Comparison of ENCODE assay signal across 21 cellular contexts in the genomic region with DNA sequence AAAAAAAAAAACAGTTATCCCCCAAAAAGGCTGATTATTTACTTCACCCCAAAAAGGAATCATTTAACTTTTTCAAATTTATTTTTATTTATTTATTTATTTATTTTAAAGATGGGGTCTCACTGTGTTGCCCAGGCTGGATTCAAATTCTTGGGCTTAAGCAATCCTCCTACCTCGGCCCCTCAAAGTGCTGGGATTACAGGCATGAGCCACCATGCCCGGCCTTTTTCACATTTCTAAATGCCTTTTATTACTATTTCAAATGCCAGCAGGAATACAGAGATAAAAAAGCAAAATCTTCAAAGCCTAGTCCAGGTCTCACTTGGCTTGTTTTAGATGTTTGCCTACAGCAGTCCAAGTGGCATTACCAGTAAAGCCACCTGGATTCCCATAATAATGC.
DNase-seq lines count a peak whose midpoint lies in the region; ATAC-seq, FAIRE-seq and TF ChIP-seq lines count a peak whose summit lies in the region.
"Had no signal": no experiment of that assay in that cellular context is flagged by ENCODE, and none has a peak within 500 bp of the region (broad histone marks: within the 10 kb centered on the region; RNA-seq: fewer than 3 reads in every experiment).

No MANE protein-coding gene starts in this region.

- H3K4me3 ChIP-seq in psoas muscle, result no peak overlapping the region
- no peak overlapping the region for H3K4me3 ChIP-seq in skeletal muscle tissue (ENCODE audit: low read length in 3 of 3)
- H3K4me3 ChIP-seq in stomach, result no peak overlapping the region
- H3K4me3 ChIP-seq: BLaER1, GM23248 had no signal

- no peak overlapping the region for H3K9ac ChIP-seq in skeletal muscle tissue (ENCODE audit: low read depth in 1 of 3, low read length in 3 of 3)
- H3K9ac ChIP-seq: BLaER1, GM23248 had no signal

- H3K4me1 ChIP-seq in psoas muscle, result peaks cover 27% of the 10 kb centered on the region
- H3K4me1 ChIP-seq in skeletal muscle tissue (ENCODE audit: control insufficient read depth in 3 of 3, insufficient read depth in 3 of 3, low read length in 3 of 3), result peaks cover 16 to 26% (median 25%) of the 10 kb centered on the region in 3 donors
- peaks cover 0 to 34% (median 4%) of the 10 kb centered on the region in 4 donors for H3K4me1 ChIP-seq in stomach
- H3K4me1 ChIP-seq: Caco-2 had no signal

- no peaks in the 10 kb centered on the region for H3K27me3 ChIP-seq in psoas muscle (ENCODE audit: insufficient read depth in 3 of 3, low read length in 2 of 3)
- H3K27me3 ChIP-seq in skeletal muscle tissue (ENCODE audit: control insufficient read depth in 3 of 3, insufficient read depth in 3 of 3, low read length in 3 of 3), result no peaks in the 10 kb centered on the region
- no peaks in the 10 kb centered on the region for H3K27me3 ChIP-seq in stomach
- H3K27me3 ChIP-seq: BLaER1 had no signal

- H3K9me3 ChIP-seq in psoas muscle (no peaks in the 10 kb centered on the region), skeletal muscle tissue (ENCODE audit: control insufficient read depth in 3 of 3, low read length in 3 of 3) (no peaks in the 10 kb centered on the region), stomach (no peaks in the 10 kb centered on the region)
- H3K9me3 ChIP-seq: BLaER1, Caco-2 had no signal

- intact Hi-C loops in psoas muscle (cut with DNase I) (no loop called here), stomach (cut with DNase I; ENCODE audit: low total_unique reads) (loop anchor here (5.0 kb wide), 1 partner anchor 52 kb away; no protein-coding TSS in a partner anchor)

- H3K27ac ChIP-seq in psoas muscle (peak overlapping the region; percentile 74), skeletal muscle tissue (ENCODE audit: low read depth, low read length) (peak overlapping the region; percentile 68), stomach (no peak overlapping the region)
- H3K27ac ChIP-seq: BLaER1, C4-2B, GM23248 had no signal

- no peaks in the 10 kb centered on the region for H3K9me3 Mint-ChIP-seq in brain
- H3K9me3 Mint-ChIP-seq: CD4-positive, CD25-positive, alpha-beta regulatory T cell; CD8-positive, alpha-beta T cell had no signal

- ATAC-seq in psoas muscle, result no peak
- ATAC-seq: CD8-positive, alpha-beta T cell had no signal

- peak overlapping the region in 4 of 5 experiments; percentile 17 to 95 (median 63) for H3K27ac Mint-ChIP-seq in brain
- H3K27ac Mint-ChIP-seq: B cell; CD4-positive, CD25-positive, alpha-beta regulatory T cell; CD8-positive, alpha-beta T cell had no signal

- TF ChIP-seq CTCF in brain (conservative IDR thresholded peaks at IDR 0.05), result no peak
- TF ChIP-seq CTCF in psoas muscle (IDR thresholded peaks at IDR 0.05), result no peak
- no peak for TF ChIP-seq CTCF in stomach (IDR thresholded peaks at IDR 0.05)

- H3K4me3 Mint-ChIP-seq in brain, result no peak overlapping the region
- H3K4me3 Mint-ChIP-seq: B cell; CD4-positive, CD25-positive, alpha-beta regulatory T cell; CD8-positive, alpha-beta T cell had no signal

- DNase-seq in psoas muscle (no peak), stomach (no peak), A172 (ENCODE audit: low spot score) (no peak), urothelium cell line (ENCODE audit: low spot score) (no peak)
- DNase-seq: Caco-2; CD4-positive, CD25-positive, alpha-beta regulatory T cell; DMS153; DND-41; GM23248; H7; HCEC 1CT had no signal

- TF ChIP-seq POLR2A in stomach (IDR thresholded peaks at IDR 0.05), result no peak

- no peak for TF ChIP-seq EP300 in stomach (IDR thresholded peaks at IDR 0.05)

- no peak for FAIRE-seq in urothelium cell line (lab: Jason Lieb, UNC)
- FAIRE-seq: A204.1, G401.6, GM12892, H1 had no signal

- 52 to 84% (median 58%) methylated on average over 2 of the region's 2 CpGs for WGBS in psoas muscle, 3 donors
- 77 to 94% (median 89%) methylated on average over 2 of the region's 2 CpGs for WGBS in stomach, 5 donors

- H3K4me1 Mint-ChIP-seq in brain, result peaks cover 50% of the 10 kb centered on the region
- H3K4me1 Mint-ChIP-seq: B cell; CD4-positive, CD25-positive, alpha-beta regulatory T cell had no signal

- no peaks in the 10 kb centered on the region for H3K27me3 Mint-ChIP-seq in brain
- H3K27me3 Mint-ChIP-seq: B cell; CD4-positive, CD25-positive, alpha-beta regulatory T cell had no signal

- H3K36me3 Mint-ChIP-seq in brain, result peaks cover 89% of the 10 kb centered on the region

- H3K36me3 ChIP-seq in psoas muscle (ENCODE audit: insufficient read depth in 1 of 2, low read depth in 1 of 2), result peaks cover 0 to 70% of the 10 kb centered on the region in 2 donors
- peaks cover 18 to 43% (median 21%) of the 10 kb centered on the region in 3 donors for H3K36me3 ChIP-seq in skeletal muscle tissue (ENCODE audit: control insufficient read depth in 3 of 3, insufficient read depth in 3 of 3, low read length in 3 of 3)
- H3K36me3 ChIP-seq in stomach, result peaks cover 33 to 100% (median 94%) of the 10 kb centered on the region in 4 donors

Comparison
In these comparisons a context has a peak if more than half of its experiments do, and no peak if none do; other contexts are left out.
1. H3K27ac ChIP-seq: peak in psoas muscle (single experiment) and skeletal muscle tissue (single experiment); none in stomach (0 of 5).